Comparison of ENCODE assay signal across 17 cellular contexts in the genomic region with DNA sequence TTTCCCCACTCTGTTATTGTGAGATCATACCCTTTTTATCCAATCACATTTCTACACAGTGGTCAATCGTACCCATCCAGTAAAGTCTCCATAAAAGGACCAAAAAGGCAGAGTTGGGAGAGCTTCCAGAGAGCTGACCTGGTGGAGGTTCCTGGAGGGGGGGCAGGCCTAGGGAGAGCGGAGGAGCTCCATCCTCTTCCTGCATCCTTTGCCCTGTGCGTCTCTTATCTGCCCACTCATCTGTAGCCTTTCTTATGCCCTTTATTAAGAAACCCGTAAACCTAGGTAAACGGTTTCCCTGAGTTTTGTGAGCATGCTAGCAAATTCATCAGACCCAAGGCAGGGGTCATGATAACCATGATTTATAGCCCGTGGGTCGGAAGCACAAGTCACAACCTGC. TPM values are rescaled to one million over a fixed set of nuclear protein-coding genes. Genes with fewer than 3 reads are reported as not detected.
DNase-seq lines count a peak whose midpoint lies in the region; ATAC-seq and TF ChIP-seq lines count a peak whose summit lies in the region.
"Had no signal": no experiment of that assay in that cellular context is flagged by ENCODE, and none has a peak within 500 bp of the region (broad histone marks: within the 10 kb centered on the region; RNA-seq: fewer than 3 reads in every experiment).

No MANE protein-coding gene starts in this region.

- intact Hi-C loops in CD4-positive, alpha-beta T cell (cut with DNase I, micrococcal nuclease), result no loop called here
- intact Hi-C loops in CD8-positive, alpha-beta T cell (cut with DNase I, micrococcal nuclease), result no loop called here
- intact Hi-C loops in activated T-helper 1 cell treated with anti-CD3 and anti-CD28 coated beads, Interleukin-12 subunit alpha, Interleukin-12 subunit beta, Interleukin-2, Interleukin-4 antibody, amounts not matched to agents 30 ng/mL and 10 ng/mL and 1 ng/mL, durations not matched to agents 14 hours and 24 hours and 36 hours (cut with micrococcal nuclease), result loop anchor here (1.0 kb wide), 1 partner anchor 12 kb away; no protein-coding TSS in a partner anchor

- no peak for ATAC-seq in CD4-positive, alpha-beta T cell (ENCODE audit: poor library complexity)
- ATAC-seq in CD8-positive, alpha-beta T cell, result no peak
- no peak for ATAC-seq in naive thymus-derived CD8-positive, alpha-beta T cell
- ATAC-seq in HG03159 (IDR thresholded peaks at IDR 0.05; ENCODE audit: unreplicated experiment), result no peak
- ATAC-seq: left colon, Right ventricle myocardium inferior had no signal

- H3K27ac ChIP-seq in CD4-positive, alpha-beta T cell (ENCODE audit: low read depth, low read length), result peak overlapping the region; percentile 52
- H3K27ac ChIP-seq in CD8-positive, alpha-beta T cell (ENCODE audit: low read depth, low read length), result no peak overlapping the region
- H3K27ac ChIP-seq: tibial nerve, VCaP had no signal

- H3K4me3 Mint-ChIP-seq in CD4-positive, alpha-beta T cell, result peak overlapping the region; percentile 36
- peak overlapping the region; percentile 15 for H3K4me3 Mint-ChIP-seq in CD8-positive, alpha-beta T cell
- peak overlapping the region; percentile 34 for H3K4me3 Mint-ChIP-seq in activated T-helper 1 cell treated with anti-CD3 and anti-CD28 coated beads, Interleukin-12 subunit alpha, Interleukin-12 subunit beta, Interleukin-2, Interleukin-4 antibody, amounts not matched to agents 30 ng/mL and 10 ng/mL and 1 ng/mL, durations not matched to agents 14 hours and 24 hours and 36 hours
- H3K4me3 Mint-ChIP-seq in naive thymus-derived CD8-positive, alpha-beta T cell, result peak overlapping the region in 9 of 10 donors; percentile 2 to 79 (median 62)
- H3K4me3 Mint-ChIP-seq: neural crest cell had no signal

- H3K27me3 ChIP-seq in CD4-positive, alpha-beta T cell (ENCODE audit: control insufficient read depth, insufficient read depth, low read length), result no peaks in the 10 kb centered on the region
- H3K27me3 ChIP-seq in CD8-positive, alpha-beta T cell (ENCODE audit: insufficient read depth, low read length), result no peaks in the 10 kb centered on the region
- H3K27me3 ChIP-seq: tibial nerve had no signal

- peaks cover 99% of the 10 kb centered on the region for H3K36me3 Mint-ChIP-seq in CD4-positive, alpha-beta T cell (ENCODE audit: low read depth)
- H3K36me3 Mint-ChIP-seq in CD8-positive, alpha-beta T cell, result peaks cover 96% of the 10 kb centered on the region
- H3K36me3 Mint-ChIP-seq in activated T-helper 1 cell treated with anti-CD3 and anti-CD28 coated beads, Interleukin-12 subunit alpha, Interleukin-12 subunit beta, Interleukin-2, Interleukin-4 antibody, amounts not matched to agents 30 ng/mL and 10 ng/mL and 1 ng/mL, durations not matched to agents 14 hours and 24 hours and 36 hours (ENCODE audit: low read depth), result peaks cover 66% of the 10 kb centered on the region
- peaks cover 16 to 94% (median 54%) of the 10 kb centered on the region in 3 donors for H3K36me3 Mint-ChIP-seq in naive thymus-derived CD8-positive, alpha-beta T cell

- peaks cover 98% of the 10 kb centered on the region for H3K4me1 ChIP-seq in CD8-positive, alpha-beta T cell (ENCODE audit: insufficient read depth, low read length)
- H3K4me1 ChIP-seq: Caco-2, tibial nerve had no signal

- no peaks in the 10 kb centered on the region for H3K9me3 Mint-ChIP-seq in CD4-positive, alpha-beta T cell
- H3K9me3 Mint-ChIP-seq in CD8-positive, alpha-beta T cell, result no peaks in the 10 kb centered on the region
- H3K9me3 Mint-ChIP-seq in activated T-helper 1 cell treated with anti-CD3 and anti-CD28 coated beads, Interleukin-12 subunit alpha, Interleukin-12 subunit beta, Interleukin-2, Interleukin-4 antibody, amounts not matched to agents 30 ng/mL and 10 ng/mL and 1 ng/mL, durations not matched to agents 14 hours and 24 hours and 36 hours, result no peaks in the 10 kb centered on the region
- H3K9me3 Mint-ChIP-seq in naive thymus-derived CD8-positive, alpha-beta T cell, result no peaks in the 10 kb centered on the region
- H3K9me3 Mint-ChIP-seq: neural crest cell had no signal

- no peak overlapping the region for H3K4me3 ChIP-seq in CD8-positive, alpha-beta T cell (ENCODE audit: low read depth, low read length)
- H3K4me3 ChIP-seq: tibial nerve had no signal

- TF ChIP-seq CTCF in CD4-positive, alpha-beta T cell (IDR thresholded peaks at IDR 0.05), result no peak
- TF ChIP-seq CTCF in CD8-positive, alpha-beta T cell (IDR thresholded peaks at IDR 0.05), result no peak

- DNase-seq in CD4-positive, alpha-beta T cell, result no peak
- DNase-seq in CD8-positive, alpha-beta T cell, result no peak
- DNase-seq in activated T-helper 1 cell treated with anti-CD3 and anti-CD28 coated beads, Interleukin-12 subunit alpha, Interleukin-12 subunit beta, Interleukin-2, Interleukin-4 antibody, amounts not matched to agents 30 ng/mL and 10 ng/mL and 1 ng/mL, durations not matched to agents 14 hours and 24 hours and 36 hours (ENCODE audit: low spot score), result no peak
- DNase-seq in naive thymus-derived CD8-positive, alpha-beta T cell, result no peak
- no peak for DNase-seq in activated gamma-delta T cell (lab: John Stamatoyannopoulos, UW)
- DNase-seq in cerebellar nuclear complex (lab: John Stamatoyannopoulos, UW), result no peak
- DNase-seq: Caco-2, left colon, NCI-H1694, NCI-H2227 treated with DMSO at 0.1 percent for 48 hours, NCI-H82, OCI-M1 had no signal

- POLR2A ChIA-PET in CD4-positive, alpha-beta T cell (lab: Charles Lee), result interaction anchor here (1.0 to 49.3 kb wide), 7 partner anchors 8 to 29 kb away, joined by 3 to 1638 read pairs (median 8); a partner anchor contains a TSS
- POLR2A ChIA-PET in CD8-positive, alpha-beta T cell (lab: Charles Lee), result interaction anchor here (1.7 to 34.9 kb wide), 2 partner anchors 17 kb away, joined by 4 to 700 read pairs; a partner anchor contains a TSS
- POLR2A ChIA-PET in naive thymus-derived CD8-positive, alpha-beta T cell (lab: Charles Lee), result interaction anchor here (52.2 to 59.1 kb wide), 2 partner anchors 2 to 17 kb away, joined by 2215 read pairs; a partner anchor contains a TSS

- peak overlapping the region; percentile 98 for H3K27ac Mint-ChIP-seq in CD4-positive, alpha-beta T cell
- H3K27ac Mint-ChIP-seq in CD8-positive, alpha-beta T cell, result peak overlapping the region; percentile 90
- peak overlapping the region; percentile 79 for H3K27ac Mint-ChIP-seq in activated T-helper 1 cell treated with anti-CD3 and anti-CD28 coated beads, Interleukin-12 subunit alpha, Interleukin-12 subunit beta, Interleukin-2, Interleukin-4 antibody, amounts not matched to agents 30 ng/mL and 10 ng/mL and 1 ng/mL, durations not matched to agents 14 hours and 24 hours and 36 hours
- peak overlapping the region; percentile 84 to 98 (median 91) for H3K27ac Mint-ChIP-seq in naive thymus-derived CD8-positive, alpha-beta T cell

- H3K36me3 ChIP-seq in CD8-positive, alpha-beta T cell (ENCODE audit: insufficient read depth, low read length), result peaks cover 79% of the 10 kb centered on the region

- H3K9me3 ChIP-seq in CD4-positive, alpha-beta T cell (ENCODE audit: control insufficient read depth, low read length), result no peaks in the 10 kb centered on the region
- H3K9me3 ChIP-seq in CD8-positive, alpha-beta T cell (ENCODE audit: low read length), result no peaks in the 10 kb centered on the region
- H3K9me3 ChIP-seq: Caco-2, tibial nerve had no signal

- CTCF ChIA-PET in CD4-positive, alpha-beta T cell (lab: Charles Lee), result interaction anchor here (31.7 to 34.3 kb wide), 2 partner anchors 4 to 15 kb away, joined by 1090 read pairs; a partner anchor contains a TSS
- CTCF ChIA-PET in CD8-positive, alpha-beta T cell (lab: Charles Lee), result interaction anchor here (1.1 to 13.2 kb wide), 7 partner anchors 8 to 36 kb away, joined by 3 to 144 read pairs (median 3); no protein-coding TSS in a partner anchor

- peaks cover 99% of the 10 kb centered on the region for H3K4me1 Mint-ChIP-seq in CD4-positive, alpha-beta T cell (ENCODE audit: low read depth)
- H3K4me1 Mint-ChIP-seq in CD8-positive, alpha-beta T cell (ENCODE audit: low read depth), result peaks cover 94% of the 10 kb centered on the region
- H3K4me1 Mint-ChIP-seq in activated T-helper 1 cell treated with anti-CD3 and anti-CD28 coated beads, Interleukin-12 subunit alpha, Interleukin-12 subunit beta, Interleukin-2, Interleukin-4 antibody, amounts not matched to agents 30 ng/mL and 10 ng/mL and 1 ng/mL, durations not matched to agents 14 hours and 24 hours and 36 hours (ENCODE audit: low read depth), result peaks cover 82% of the 10 kb centered on the region
- H3K4me1 Mint-ChIP-seq in naive thymus-derived CD8-positive, alpha-beta T cell, result peaks cover 45 to 94% (median 92%) of the 10 kb centered on the region in 4 donors
- H3K4me1 Mint-ChIP-seq: neural crest cell had no signal

- H3K27me3 Mint-ChIP-seq in CD4-positive, alpha-beta T cell, result no peaks in the 10 kb centered on the region
- no peaks in the 10 kb centered on the region for H3K27me3 Mint-ChIP-seq in CD8-positive, alpha-beta T cell (ENCODE audit: low read depth)
- H3K27me3 Mint-ChIP-seq in activated T-helper 1 cell treated with anti-CD3 and anti-CD28 coated beads, Interleukin-12 subunit alpha, Interleukin-12 subunit beta, Interleukin-2, Interleukin-4 antibody, amounts not matched to agents 30 ng/mL and 10 ng/mL and 1 ng/mL, durations not matched to agents 14 hours and 24 hours and 36 hours (ENCODE audit: insufficient read depth), result no peaks in the 10 kb centered on the region
- H3K27me3 Mint-ChIP-seq in naive thymus-derived CD8-positive, alpha-beta T cell, result no peaks in the 10 kb centered on the region

RNA-seq across cellular contexts. Expression of a gene that starts 26.2 kb away (rescaled TPM):
- total RNA-seq in CD4-positive, alpha-beta T cell, result 100 to 1,000 TPM; 660 to 678 TPM
- 100 to 1,000 TPM; 573 to 578 TPM for total RNA-seq in CD8-positive, alpha-beta T cell
- total RNA-seq in activated T-helper 1 cell treated with anti-CD3 and anti-CD28 coated beads, Interleukin-12 subunit alpha, Interleukin-12 subunit beta, Interleukin-2, Interleukin-4 antibody, amounts not matched to agents 30 ng/mL and 10 ng/mL and 1 ng/mL, durations not matched to agents 14 hours and 24 hours and 36 hours, result 290 and 309 TPM in 2 replicates
- total RNA-seq in naive thymus-derived CD8-positive, alpha-beta T cell, result 1,000 to 10,000 TPM; 1,491 to 1,493 TPM
- 100 to 1,000 TPM; 111 to 153 (median 148) TPM for polyA plus RNA-seq in naive thymus-derived CD8-positive, alpha-beta T cell
